16 cellular contexts compared by ENCODE assay signal in genomic region chr19:44875666-44876418, GRCh38. TPM values are rescaled to one million over a fixed set of nuclear protein-coding genes. Genes with fewer than 3 reads are reported as not detected.
DNase-seq lines count a peak whose midpoint lies in the region; ATAC-seq and TF ChIP-seq lines count a peak whose summit lies in the region.
"Had no signal": no experiment of that assay in that cellular context is flagged by ENCODE, and none has a peak within 500 bp of the region (broad histone marks: within the 10 kb centered on the region; RNA-seq: fewer than 3 reads in every experiment).

No MANE protein-coding gene starts in this region.

- H3K27me3 ChIP-seq in SJSA1 (replicated peaks) (no peaks in the 10 kb centered on the region), esophagus squamous epithelium (no peaks in the 10 kb centered on the region)

- peak overlapping the region; percentile 85 for H3K27ac ChIP-seq in SJSA1
- peak overlapping the region; percentile 55 to 72 (median 62) for H3K27ac ChIP-seq in esophagus squamous epithelium
- H3K27ac ChIP-seq: GM23248 had no signal

- no peak for ATAC-seq in GM21447 (IDR thresholded peaks at IDR 0.05; ENCODE audit: unreplicated experiment)
- no peak for ATAC-seq in HG02798 (IDR thresholded peaks at IDR 0.05; ENCODE audit: poor library complexity, unreplicated experiment)
- no peak for ATAC-seq in HG03025 (IDR thresholded peaks at IDR 0.05; ENCODE audit: low FRiP score, unreplicated experiment)

- peaks cover 39% of the 10 kb centered on the region for H3K36me3 Mint-ChIP-seq in osteocyte (ENCODE audit: unreplicated experiment)
- H3K36me3 Mint-ChIP-seq: activated naive CD4-positive, alpha-beta T cell treated with anti-CD3 and anti-CD28 coated beads, Interleukin-2, amount 50 U/mL, for 24 hours had no signal

- intact Hi-C loops in esophagus squamous epithelium (cut with DNase I), result no loop called here

- no peak overlapping the region for H3K4me3 ChIP-seq in SJSA1
- no peak overlapping the region for H3K4me3 ChIP-seq in esophagus squamous epithelium
- H3K4me3 ChIP-seq: GM23248 had no signal

- DNase-seq in ELR (ENCODE audit: low read depth) (peak; percentile 82), SJSA1 (ENCODE audit: low read depth in 1 of 2, low spot score in 2 of 2) (peak; percentile 91 to 95), esophagus squamous epithelium (lab: John Stamatoyannopoulos, UW) (no peak), osteocyte (ENCODE audit: extremely low spot score, unreplicated experiment) (no peak), OCI-M2 (lab: John Stamatoyannopoulos, UW; ENCODE audit: unreplicated experiment) (no peak)
- DNase-seq: DMS53, GM23248, KG1, kidney, NCI-H2171 had no signal

- peaks cover 91% of the 10 kb centered on the region for H3K36me3 ChIP-seq in SJSA1
- H3K36me3 ChIP-seq in esophagus squamous epithelium, result peaks cover 17 to 87% (median 28%) of the 10 kb centered on the region in 3 donors

- no peaks in the 10 kb centered on the region for H3K9me3 ChIP-seq in SJSA1 (replicated peaks)
- H3K9me3 ChIP-seq in esophagus squamous epithelium, result no peaks in the 10 kb centered on the region

- no peak for TF ChIP-seq CTCF in esophagus squamous epithelium (IDR thresholded peaks at IDR 0.05)
- TF ChIP-seq CTCF in osteocyte (IDR thresholded peaks at IDR 0.05), result no peak

- no peaks in the 10 kb centered on the region for H3K27me3 Mint-ChIP-seq in osteocyte (ENCODE audit: unreplicated experiment)
- H3K27me3 Mint-ChIP-seq: activated naive CD4-positive, alpha-beta T cell treated with anti-CD3 and anti-CD28 coated beads, Interleukin-2, amount 50 U/mL, for 24 hours had no signal

- 32 to 76% methylated on average over 7 to 17 of the region's 21 CpGs for WGBS in esophagus squamous epithelium, 2 donors

- peaks cover 46% of the 10 kb centered on the region for H3K4me1 ChIP-seq in SJSA1 (replicated peaks)
- H3K4me1 ChIP-seq in esophagus squamous epithelium, result peaks cover 3 to 60% (median 8%) of the 10 kb centered on the region in 3 donors

- no peak for TF ChIP-seq POLR2A in esophagus squamous epithelium (IDR thresholded peaks at IDR 0.05)

- no peaks in the 10 kb centered on the region for H3K9me3 Mint-ChIP-seq in osteocyte (ENCODE audit: unreplicated experiment)
- H3K9me3 Mint-ChIP-seq: activated naive CD4-positive, alpha-beta T cell treated with anti-CD3 and anti-CD28 coated beads, Interleukin-2, amount 50 U/mL, for 24 hours; neural crest cell had no signal

- H3K4me3 Mint-ChIP-seq in osteocyte (ENCODE audit: unreplicated experiment), result no peak overlapping the region
- H3K4me3 Mint-ChIP-seq: activated naive CD4-positive, alpha-beta T cell treated with anti-CD3 and anti-CD28 coated beads, Interleukin-2, amount 50 U/mL, for 24 hours; neural crest cell had no signal

- H3K27ac Mint-ChIP-seq in osteocyte (ENCODE audit: unreplicated experiment), result peak overlapping the region; percentile 38
- H3K27ac Mint-ChIP-seq: activated naive CD4-positive, alpha-beta T cell treated with anti-CD3 and anti-CD28 coated beads, Interleukin-2, amount 50 U/mL, for 24 hours had no signal

- H3K4me1 Mint-ChIP-seq in osteocyte (ENCODE audit: unreplicated experiment), result peaks cover 22% of the 10 kb centered on the region
- H3K4me1 Mint-ChIP-seq: neural crest cell had no signal

RNA-seq across cellular contexts. Expression of gene TOMM40, which starts 15.2 kb away (rescaled TPM):
- total RNA-seq in SJSA1 (2014; rRNA removed; shearing (Covaris generic)), result 193 and 222 TPM in 2 replicates
- total RNA-seq in esophagus squamous epithelium (100 to 1,000 TPM in 1 of 4 donors, 10 to 100 TPM in 3; 64.7 to 142 (median 79.0) TPM), osteocyte (47.4 and 48.7 TPM in 2 replicates)

RNA-seq across cellular contexts. Expression of gene NECTIN2, which starts 29.7 kb away (rescaled TPM):
- 246 and 273 TPM in 2 replicates for total RNA-seq in SJSA1 (2014; rRNA removed; shearing (Covaris generic))
- total RNA-seq in esophagus squamous epithelium, result 100 to 1,000 TPM in 1 of 4 donors, 10 to 100 TPM in 3; 42.9 to 103 (median 60.9) TPM
- total RNA-seq in osteocyte, result 117 TPM in 2 replicates
- total RNA-seq: OCI-LY7 had no signal

RNA-seq across cellular contexts. Expression of gene APOE, which starts 29.8 kb away (rescaled TPM):
- 1.7 TPM in 2 replicates for total RNA-seq in SJSA1 (2014; rRNA removed; shearing (Covaris generic))
- total RNA-seq in esophagus squamous epithelium, result 100 to 1,000 TPM in 1 of 4 donors, 10 to 100 TPM in 1, 1 to 10 TPM in 2; 5.7 to 141 (median 20.7) TPM
- 151 and 184 TPM in 2 replicates for total RNA-seq in osteocyte

RNA-seq across cellular contexts. Expression of gene APOC1, which starts 38.6 kb away (rescaled TPM):
- total RNA-seq in SJSA1 (2014; rRNA removed; shearing (Covaris generic)), result not detected in 2 replicates
- total RNA-seq in esophagus squamous epithelium (1 to 10 TPM; 1.4 to 7.5 (median 4.1) TPM), osteocyte (3.3 TPM in 1 of 2 replicates, not detected in the other)
- total RNA-seq: GM23248 had no signal

Comparison
In these comparisons a context has a peak if more than half of its experiments do, and no peak if none do; other contexts are left out.
1. DNase-seq: peak in ELR (single experiment) and SJSA1 (2 of 2); none in esophagus squamous epithelium (single experiment), osteocyte (single experiment) and OCI-M2 (single experiment).